15 cellular contexts compared by ENCODE assay signal in genomic region chr1:44436401-44437394, GRCh38. TPM values are rescaled to one million over a fixed set of nuclear protein-coding genes. Genes with fewer than 3 reads are reported as not detected.
DNase-seq lines count a peak whose midpoint lies in the region; ATAC-seq and TF ChIP-seq lines count a peak whose summit lies in the region.
"Had no signal": no experiment of that assay in that cellular context is flagged by ENCODE, and none has a peak within 500 bp of the region (broad histone marks: within the 10 kb centered on the region; RNA-seq: fewer than 3 reads in every experiment).

No MANE protein-coding gene starts in this region.

- TF ChIP-seq CTCF in Calu3 (IDR thresholded peaks at IDR 0.05; ENCODE audit: unreplicated experiment) (no peak), neutrophil (IDR thresholded peaks at IDR 0.05) (no peak)

- H3K4me1 ChIP-seq in neutrophil (ENCODE audit: control insufficient read depth in 1 of 2, insufficient read depth in 1 of 2, low read depth in 1 of 2, low read length in 1 of 2) = peaks cover 0 to 12% of the 10 kb centered on the region in 2 experiments

- H3K4me3 ChIP-seq in Jurkat, Clone E6-1 (ENCODE audit: low read length) = no peak overlapping the region
- no peak overlapping the region for H3K4me3 ChIP-seq in neutrophil (ENCODE audit: low read depth in 1 of 2, low read length in 1 of 2)
- H3K4me3 ChIP-seq: tibial nerve had no signal

- H3K27ac ChIP-seq in neutrophil = peak overlapping the region; percentile 26

- no peak for ATAC-seq in HG03095 (IDR thresholded peaks at IDR 0.05; ENCODE audit: unreplicated experiment)
- ATAC-seq in GM18511 (IDR thresholded peaks at IDR 0.05; ENCODE audit: unreplicated experiment) = no peak
- ATAC-seq: activated CD4-positive, CD25-positive, alpha-beta regulatory T cell treated with anti-CD3 and anti-CD28 coated beads, Interleukin-2, amount 50 U/mL, for 24 hours had no signal

- no peak overlapping the region for H3K4me3 Mint-ChIP-seq in Calu3 (ENCODE audit: low read depth, unreplicated experiment)
- H3K4me3 Mint-ChIP-seq: activated naive CD4-positive, alpha-beta T cell treated with anti-CD3 and anti-CD28 coated beads for 36 hours had no signal

- H3K27me3 ChIP-seq in neutrophil = no peaks in the 10 kb centered on the region
- H3K27me3 ChIP-seq: tibial nerve had no signal

- peaks cover 9% of the 10 kb centered on the region for H3K4me1 Mint-ChIP-seq in Calu3 (ENCODE audit: low read depth, unreplicated experiment)

- CTCF ChIA-PET in Calu3 (lab: Charles Lee) = interaction anchor here (0.8 kb wide), 1 partner anchor 57 kb away, joined by 3 read pairs; no protein-coding TSS in a partner anchor

- no peaks in the 10 kb centered on the region for H3K9me3 Mint-ChIP-seq in Calu3 (ENCODE audit: low read depth, unreplicated experiment)
- H3K9me3 Mint-ChIP-seq: activated naive CD4-positive, alpha-beta T cell treated with anti-CD3 and anti-CD28 coated beads for 36 hours had no signal

- no TSS peak for BruUV-seq in Calu3 (replicated peaks; lab: Mats Ljungman, UMichigan)

- H3K36me3 Mint-ChIP-seq in Calu3 (ENCODE audit: insufficient read depth, unreplicated experiment) = no peaks in the 10 kb centered on the region

- peak; percentile 35 for DNase-seq in Calu3
- peak; percentile 41 for DNase-seq in Jurkat, Clone E6-1 (ENCODE audit: low read depth, low spot score)
- peak; percentile 58 for DNase-seq in astrocyte of the hippocampus (ENCODE audit: low read depth, low spot score)
- DNase-seq in nucleus accumbens (lab: John Stamatoyannopoulos, UW) = no peak
- no peak for DNase-seq in NCI-H526 (lab: John Stamatoyannopoulos, UW)
- DNase-seq: activated naive CD4-positive, alpha-beta T cell treated with anti-CD3 and anti-CD28 coated beads for 36 hours; effector memory CD4-positive, alpha-beta T cell; GOT3; NCI-H1092 treated with DMSO at 0.1 percent for 48 hours; stimulated activated CD4-positive, alpha-beta T cell treated with anti-CD3 and anti-CD28 coated beads, Interleukin-4, amount 100 ng/mL, for 4 hours had no signal

- no peak overlapping the region for H3K27ac Mint-ChIP-seq in Calu3 (ENCODE audit: unreplicated experiment)
- H3K27ac Mint-ChIP-seq: activated naive CD4-positive, alpha-beta T cell treated with anti-CD3 and anti-CD28 coated beads for 36 hours had no signal

- intact Hi-C loops in Calu3 (cut with micrococcal nuclease; ENCODE audit: unreplicated experiment) = loop anchor here (2.0 kb wide), 1 partner anchor 28 kb away; no protein-coding TSS in a partner anchor

- H3K36me3 ChIP-seq in neutrophil = no peaks in the 10 kb centered on the region
- H3K36me3 ChIP-seq: tibial nerve had no signal

- H3K9me3 ChIP-seq in neutrophil = no peaks in the 10 kb centered on the region
- H3K9me3 ChIP-seq: tibial nerve had no signal

- peaks cover 24% of the 10 kb centered on the region for H3K27me3 Mint-ChIP-seq in Calu3 (ENCODE audit: unreplicated experiment)

RNA-seq across cellular contexts. Expression of gene RNF220, which starts 31.6 kb away (rescaled TPM):
- 65.7 and 68.7 TPM in 2 replicates for total RNA-seq in Calu3 (2022)
- polyA plus RNA-seq in Jurkat, Clone E6-1 (2012; ENCODE audit: insufficient read depth, insufficient read length) = 112 TPM

Comparison
In these comparisons a context has a peak if more than half of its experiments do, and no peak if none do; other contexts are left out.
1. DNase-seq: peak in Calu3 (single experiment), Jurkat, Clone E6-1 (single experiment) and astrocyte of the hippocampus (single experiment); none in nucleus accumbens (0 of 56) and NCI-H526 (0 of 2).